28 cellular contexts compared by ENCODE assay signal in genomic region chr9:97970106-97970505, GRCh38. TPM values are rescaled to one million over a fixed set of nuclear protein-coding genes. Genes with fewer than 3 reads are reported as not detected.
DNase-seq lines count a peak whose midpoint lies in the region; ATAC-seq, FAIRE-seq and TF ChIP-seq lines count a peak whose summit lies in the region.
"Had no signal": no experiment of that assay in that cellular context is flagged by ENCODE, and none has a peak within 500 bp of the region (broad histone marks: within the 10 kb centered on the region; RNA-seq: fewer than 3 reads in every experiment).

No MANE protein-coding gene starts in this region.

- FAIRE-seq in GM12891 (lab: Jason Lieb, UNC) = no peak
- FAIRE-seq: GM12892, HepG2 had no signal

- no peaks in the 10 kb centered on the region for H3K27me3 Mint-ChIP-seq in activated naive CD4-positive, alpha-beta T cell treated with anti-CD3 and anti-CD28 coated beads, Interleukin-2, amount 50 U/mL, for 24 hours
- H3K27me3 Mint-ChIP-seq in naive thymus-derived CD8-positive, alpha-beta T cell = no peaks in the 10 kb centered on the region

- TF ChIP-seq POLR2A in GM12891 (IDR thresholded peaks at IDR 0.05; ENCODE audit: low read depth, low read length) = no peak

- peak overlapping the region; percentile 26 for H3K4me3 Mint-ChIP-seq in activated naive CD4-positive, alpha-beta T cell treated with anti-CD3 and anti-CD28 coated beads, Interleukin-2, amount 50 U/mL, for 24 hours
- peak overlapping the region; percentile 34 to 86 (median 72) for H3K4me3 Mint-ChIP-seq in naive thymus-derived CD8-positive, alpha-beta T cell

- H3K27ac ChIP-seq in VCaP = peak overlapping the region; percentile 75
- H3K27ac ChIP-seq: HL-60, KMS-11, SJSA1 had no signal

- no peak for DNase-seq in activated naive CD4-positive, alpha-beta T cell treated with anti-CD3 and anti-CD28 coated beads, Interleukin-2, amount 50 U/mL, for 16 hours
- peak; percentile 52 for DNase-seq in KG1 (lab: John Stamatoyannopoulos, UW)
- peak in 2 of 10 donors; percentile 37 to 49 for DNase-seq in naive thymus-derived CD8-positive, alpha-beta T cell
- no peak for DNase-seq in GM12891 (ENCODE audit: insufficient read length, low spot score)
- no peak for DNase-seq in kidney glomerular epithelial cell (lab: John Stamatoyannopoulos, UW)
- DNase-seq in kidney tubule cell (ENCODE audit: low spot score) = no peak
- DNase-seq: COR-L47, DMS 273 treated with DMSO at 0.1 percent for 48 hours, GOT3, HCEC 1CT, MV-4-11, NCI-H1694, NCI-H2081, NCI-H2171 treated with DMSO at 0.1 percent for 48 hours, NCI-H524 treated with DMSO at 0.1 percent for 48 hours had no signal

- H3K36me3 Mint-ChIP-seq in activated naive CD4-positive, alpha-beta T cell treated with anti-CD3 and anti-CD28 coated beads, Interleukin-2, amount 50 U/mL, for 24 hours = peaks cover under 1% of the 10 kb centered on the region
- no peaks in the 10 kb centered on the region for H3K36me3 Mint-ChIP-seq in naive thymus-derived CD8-positive, alpha-beta T cell

- no peak overlapping the region for H3K27ac Mint-ChIP-seq in activated naive CD4-positive, alpha-beta T cell treated with anti-CD3 and anti-CD28 coated beads, Interleukin-2, amount 50 U/mL, for 24 hours
- peak overlapping the region; percentile 55 to 93 (median 85) for H3K27ac Mint-ChIP-seq in naive thymus-derived CD8-positive, alpha-beta T cell

- H3K9me3 Mint-ChIP-seq in activated naive CD4-positive, alpha-beta T cell treated with anti-CD3 and anti-CD28 coated beads, Interleukin-2, amount 50 U/mL, for 24 hours = no peaks in the 10 kb centered on the region
- peaks cover 0 to under 1% (median 0%) of the 10 kb centered on the region in 9 donors for H3K9me3 Mint-ChIP-seq in naive thymus-derived CD8-positive, alpha-beta T cell

- POLR2A ChIA-PET in naive thymus-derived CD8-positive, alpha-beta T cell (lab: Charles Lee) = interaction anchor here (1.0 to 2.0 kb wide), 3 partner anchors 11 to 48 kb away, joined by 4 to 12 read pairs (median 5); partner anchors contain the start of genes ANP32B and TRMO

- ATAC-seq in naive thymus-derived CD8-positive, alpha-beta T cell = peak; percentile 65 to 83
- ATAC-seq: HepG2, Right ventricle myocardium inferior had no signal

- peaks cover 6% of the 10 kb centered on the region for H3K4me1 Mint-ChIP-seq in activated naive CD4-positive, alpha-beta T cell treated with anti-CD3 and anti-CD28 coated beads, Interleukin-2, amount 50 U/mL, for 24 hours
- H3K4me1 Mint-ChIP-seq in naive thymus-derived CD8-positive, alpha-beta T cell = peaks cover 4 to 13% (median 10%) of the 10 kb centered on the region in 4 donors

- no peak for TF ChIP-seq CTCF in VCaP (conservative IDR thresholded peaks at IDR 0.05)

TF ChIP-seq in GM12891, 5 proteins besides CTCF, POLR2A, EP300 and RAD21:
- TF ChIP-seq POLR2AphosphoS5 (IDR thresholded peaks at IDR 0.05; ENCODE audit: low read depth, low read length) (no peak), TAF1 (IDR thresholded peaks at IDR 0.05; ENCODE audit: low read depth, low read length) (no peak), SPI1 (IDR thresholded peaks at IDR 0.05; ENCODE audit: low read depth, low read length) (no peak)
TF ChIP-seq in GM12891: peak in this region for 0.

RNA-seq across cellular contexts. Expression of gene ANP32B, which starts 13.0 kb away (rescaled TPM):
- total RNA-seq in naive thymus-derived CD8-positive, alpha-beta T cell = 100 to 1,000 TPM; 200 to 205 TPM
- polyA plus RNA-seq in naive thymus-derived CD8-positive, alpha-beta T cell = 100 to 1,000 TPM in 2 of 3 donors, 10 to 100 TPM in 1; 87.8 to 110 (median 108) TPM
- 230 TPM for polyA plus RNA-seq in GM12891 (2012; ENCODE audit: low read depth, missing spikeins)

RNA-seq across cellular contexts. Expression of gene HEMGN, which starts 32.1 kb away (rescaled TPM):
- 1 to 10 TPM; 1.9 to 3.4 TPM for total RNA-seq in naive thymus-derived CD8-positive, alpha-beta T cell
- 10 to 100 TPM in 1 of 3 donors, 1 to 10 TPM in 2; 7.6 to 11.0 (median 8.3) TPM for polyA plus RNA-seq in naive thymus-derived CD8-positive, alpha-beta T cell
- polyA plus RNA-seq in GM12891 (2012; ENCODE audit: low read depth, missing spikeins) = 0.06 TPM
- total RNA-seq: A172, G401, HepG2, HT-29, M059J, SJSA1 had no signal
- polyA plus RNA-seq: AG04450, HepG2 had no signal

RNA-seq across cellular contexts. Expression of gene TRMO, which starts 47.8 kb away (rescaled TPM):
- total RNA-seq in naive thymus-derived CD8-positive, alpha-beta T cell = 10 to 100 TPM; 40.2 to 51.5 TPM
- polyA plus RNA-seq in naive thymus-derived CD8-positive, alpha-beta T cell = 10 to 100 TPM; 11.7 to 18.0 (median 13.8) TPM
- polyA plus RNA-seq in GM12891 (2012; ENCODE audit: low read depth, missing spikeins) = 9.2 TPM
